19 cellular contexts compared by ENCODE assay signal in the genomic region with DNA sequence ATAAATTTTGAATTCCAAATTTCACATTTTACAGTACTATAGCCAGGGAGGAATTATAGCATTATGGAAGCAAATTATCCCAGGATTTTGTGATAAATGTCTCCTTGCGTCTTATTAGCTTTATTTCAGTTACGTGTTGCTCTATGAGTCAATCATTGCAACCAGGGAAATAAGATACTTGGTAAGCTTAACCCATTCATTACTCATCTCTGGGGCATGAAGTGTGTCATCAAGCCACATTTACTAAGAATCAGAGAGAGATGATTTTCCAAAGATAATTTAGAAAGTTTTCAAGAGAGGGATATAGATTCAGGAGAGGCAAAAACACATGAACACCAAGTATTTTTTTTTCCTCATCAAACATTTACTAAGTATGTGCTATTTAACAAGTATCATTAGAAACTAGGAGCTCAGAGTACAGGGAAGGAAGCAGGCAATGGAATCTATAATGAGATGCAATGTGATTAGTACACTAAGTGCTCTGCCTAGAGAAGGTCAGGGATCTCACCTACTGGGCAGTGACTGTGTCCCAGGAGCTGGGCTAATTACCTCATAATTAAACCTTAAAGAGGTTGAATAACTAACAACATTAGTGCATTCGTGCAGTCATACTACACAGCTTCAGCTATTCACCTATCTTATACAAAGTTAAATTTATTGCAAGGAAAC.
DNase-seq lines count a peak whose midpoint lies in the region; FAIRE-seq and TF ChIP-seq lines count a peak whose summit lies in the region.
"Had no signal": no experiment of that assay in that cellular context is flagged by ENCODE, and none has a peak within 500 bp of the region (broad histone marks: within the 10 kb centered on the region; RNA-seq: fewer than 3 reads in every experiment).

No MANE protein-coding gene starts in this region.

- DNase-seq in HTR-8/SVneo (ENCODE audit: insufficient read length, low spot score) (peak; percentile 3), SW 1271 (lab: John Stamatoyannopoulos, UW) (peak; percentile 6 to 59), fibroblast of mammary gland (ENCODE audit: low read depth) (peak; percentile 54), smooth muscle cell (lab: John Stamatoyannopoulos, UW; ENCODE audit: unreplicated experiment) (no peak), DMS53 treated with DMSO at 0.1 percent for 48 hours (lab: John Stamatoyannopoulos, UW; ENCODE audit: unreplicated experiment) (no peak), caudate nucleus (lab: John Stamatoyannopoulos, UW) (no peak), NCI-H2081 treated with DMSO at 0.1 percent for 48 hours (lab: John Stamatoyannopoulos, UW) (no peak)
- DNase-seq: activated CD4-positive, CD25-positive, alpha-beta regulatory T cell; activated CD8-positive, alpha-beta memory T cell treated with anti-CD3 and anti-CD28 coated beads for 24 hours; activated naive CD8-positive, alpha-beta T cell treated with anti-CD3 and anti-CD28 coated beads, Interleukin-2, amount 10 ng/mL, durations not matched to agents 7 days and 5 days; GF-D8; MV-4-11; naive thymus-derived CD4-positive, alpha-beta T cell; NCI-H2081; small intestine; stimulated activated CD4-positive, alpha-beta T cell treated with anti-CD3 and anti-CD28 coated beads, Interleukin-4, amount 100 ng/mL, for 4 hours; stimulated activated CD8-positive, alpha-beta memory T cell treated with anti-CD3 and anti-CD28 coated beads, Interleukin-4, amount 100 ng/mL, for 48 hours; T-helper 1 cell had no signal

- peak overlapping the region; percentile 10 for H3K4me2 ChIP-seq in smooth muscle cell

- no peak for FAIRE-seq in HTR-8/SVneo (lab: Jason Lieb, UNC)
- FAIRE-seq: GM12891, small intestine had no signal

- H3K9me3 ChIP-seq in smooth muscle cell (replicated peaks; ENCODE audit: low read depth), result no peaks in the 10 kb centered on the region

- no peak overlapping the region for H3K9ac ChIP-seq in smooth muscle cell (ENCODE audit: low read depth)

- no peaks in the 10 kb centered on the region for H3F3A ChIP-seq in smooth muscle cell (ENCODE audit: low read depth)

- TF ChIP-seq CTCF in fibroblast of mammary gland (conservative IDR thresholded peaks at IDR 0.05; ENCODE audit: control insufficient read depth, insufficient read depth, low read depth, low read length) (no peak), smooth muscle cell (IDR thresholded peaks at IDR 0.05; ENCODE audit: borderline replicate concordance, insufficient read depth, poor library complexity, severe bottlenecking) (no peak)

- 40% methylated on average over 3 of the region's 3 CpGs for WGBS in smooth muscle cell (ENCODE audit: low lambda C conversion rate)

- H3K4me3 ChIP-seq in fibroblast of mammary gland (ENCODE audit: control insufficient read depth, low read depth, low read length) (no peak overlapping the region), smooth muscle cell (no peak overlapping the region)

- no peaks in the 10 kb centered on the region for H3K4me1 ChIP-seq in smooth muscle cell (ENCODE audit: low read depth)

- H3K36me3 ChIP-seq in smooth muscle cell (ENCODE audit: low read depth), result no peaks in the 10 kb centered on the region

- H3K27ac ChIP-seq in smooth muscle cell (ENCODE audit: low read depth) (peak overlapping the region; percentile 28), caudate nucleus (ENCODE audit: low read depth, low read length) (no peak overlapping the region)

- no peaks in the 10 kb centered on the region for H3K79me2 ChIP-seq in smooth muscle cell (ENCODE audit: low read depth)

- no peak overlapping the region for H2AFZ ChIP-seq in smooth muscle cell (ENCODE audit: low read depth)

- no peaks in the 10 kb centered on the region for H4K20me1 ChIP-seq in smooth muscle cell (ENCODE audit: low read depth)

- H3K27me3 ChIP-seq in smooth muscle cell (ENCODE audit: low read depth), result no peaks in the 10 kb centered on the region

Comparison
In these comparisons a context has a peak if more than half of its experiments do, and no peak if none do; other contexts are left out.
1. DNase-seq: peak in HTR-8/SVneo (single experiment), SW 1271 (2 of 2) and fibroblast of mammary gland (single experiment); none in smooth muscle cell (single experiment), DMS53 treated with DMSO at 0.1 percent for 48 hours (single experiment), caudate nucleus (0 of 61) and NCI-H2081 treated with DMSO at 0.1 percent for 48 hours (single experiment).